22 cellular contexts compared by ENCODE assay signal in genomic region chr12:49766115-49766455, GRCh38. TPM values are rescaled to one million over a fixed set of nuclear protein-coding genes. Genes with fewer than 3 reads are reported as not detected.
A peak's percentile ranks its signal among the peaks of the same experiment; 100 is the strongest.
DNase-seq lines count a peak whose midpoint lies in the region; ATAC-seq, FAIRE-seq and TF ChIP-seq lines count a peak whose summit lies in the region.
"Had no signal": no experiment of that assay in that cellular context is flagged by ENCODE, and none has a peak within 500 bp of the region (broad histone marks: within the 10 kb centered on the region; RNA-seq: fewer than 3 reads in every experiment).

No MANE protein-coding gene starts in this region.

- peaks cover 41% of the 10 kb centered on the region for H3K36me3 Mint-ChIP-seq in activated naive CD4-positive, alpha-beta T cell treated with anti-CD3 and anti-CD28 coated beads, Interleukin-2, amount 10 ng/mL, durations not matched to agents 7 days and 5 days
- peaks cover 0 to 44% (median 17%) of the 10 kb centered on the region in 3 donors for H3K36me3 Mint-ChIP-seq in CD8-positive, alpha-beta memory T cell
- H3K36me3 Mint-ChIP-seq in activated naive CD8-positive, alpha-beta T cell treated with anti-CD3 and anti-CD28 coated beads, Interleukin-2, amount 50 U/mL, for 24 hours (ENCODE audit: low read depth): peaks cover 44% of the 10 kb centered on the region
- peaks cover 7 to 38% (median 26%) of the 10 kb centered on the region in 5 donors for H3K36me3 Mint-ChIP-seq in naive thymus-derived CD4-positive, alpha-beta T cell
- H3K36me3 Mint-ChIP-seq in progenitor cell of endocrine pancreas (ENCODE audit: insufficient read depth): peaks cover 20% of the 10 kb centered on the region

- no peaks in the 10 kb centered on the region for H3K9me3 ChIP-seq in CD8-positive, alpha-beta memory T cell (ENCODE audit: low read length)
- no peaks in the 10 kb centered on the region for H3K9me3 ChIP-seq in naive thymus-derived CD4-positive, alpha-beta T cell (ENCODE audit: control insufficient read depth in 2 of 3, low read length in 3 of 3)
- H3K9me3 ChIP-seq: Peyer's patch, SJCRH30 had no signal

- peaks cover 37% of the 10 kb centered on the region for H3K4me1 ChIP-seq in CD8-positive, alpha-beta memory T cell (ENCODE audit: insufficient read depth, low read length)
- H3K4me1 ChIP-seq in naive thymus-derived CD4-positive, alpha-beta T cell (ENCODE audit: control insufficient read depth in 2 of 2, insufficient read depth in 2 of 2, low read length in 2 of 2): peaks cover 25 to 43% of the 10 kb centered on the region in 2 donors
- H3K4me1 ChIP-seq: SJCRH30 had no signal

- H3K27me3 Mint-ChIP-seq in activated naive CD4-positive, alpha-beta T cell treated with anti-CD3 and anti-CD28 coated beads, Interleukin-2, amount 10 ng/mL, durations not matched to agents 7 days and 5 days: peaks cover 12% of the 10 kb centered on the region
- no peaks in the 10 kb centered on the region for H3K27me3 Mint-ChIP-seq in CD8-positive, alpha-beta memory T cell
- H3K27me3 Mint-ChIP-seq in activated naive CD8-positive, alpha-beta T cell treated with anti-CD3 and anti-CD28 coated beads, Interleukin-2, amount 50 U/mL, for 24 hours: no peaks in the 10 kb centered on the region
- no peaks in the 10 kb centered on the region for H3K27me3 Mint-ChIP-seq in naive thymus-derived CD4-positive, alpha-beta T cell
- H3K27me3 Mint-ChIP-seq in progenitor cell of endocrine pancreas: no peaks in the 10 kb centered on the region
- H3K27me3 Mint-ChIP-seq: CD4-positive, CD25-positive, alpha-beta regulatory T cell had no signal

- no peak for DNase-seq in activated naive CD4-positive, alpha-beta T cell treated with anti-CD3 and anti-CD28 coated beads, Interleukin-2, amount 10 ng/mL, durations not matched to agents 7 days and 5 days
- no peak for DNase-seq in activated naive CD4-positive, alpha-beta T cell treated with Interleukin-2 at 50 U/mL for 16 hours
- DNase-seq in CD8-positive, alpha-beta memory T cell: no peak
- no peak for DNase-seq in activated naive CD8-positive, alpha-beta T cell treated with anti-CD3 and anti-CD28 coated beads, Interleukin-2, amount 50 U/mL, for 24 hours
- DNase-seq in naive thymus-derived CD4-positive, alpha-beta T cell: no peak
- DNase-seq in progenitor cell of endocrine pancreas (ENCODE audit: low spot score, unreplicated experiment): no peak
- DNase-seq in H54 (ENCODE audit: insufficient read length, low spot score): no peak
- DNase-seq: CD4-positive, CD25-positive, alpha-beta regulatory T cell; DND-41; HCEC 1CT; IMR-90; MV-4-11; NCI-H1105 treated with DMSO at 0.1 percent for 48 hours; NCI-H2029 treated with DMSO at 0.1 percent for 48 hours; NCI-H345; NCI-H524; NCI-H774; Peyer's patch; SJCRH30 had no signal

- CTCF ChIA-PET in activated naive CD4-positive, alpha-beta T cell treated with anti-CD3 and anti-CD28 coated beads, Interleukin-2, amount 10 ng/mL, durations not matched to agents 7 days and 5 days (lab: Charles Lee): interaction anchor here (0.6 to 2.1 kb wide), 2 partner anchors 11 to 252 kb away, joined by 4 to 7 read pairs; no protein-coding TSS in a partner anchor
- CTCF ChIA-PET in CD8-positive, alpha-beta memory T cell (lab: Charles Lee): interaction anchor here (1.3 to 2.7 kb wide), 2 partner anchors 12 to 25 kb away, joined by 9 to 16 read pairs; partner anchors contain the start of gene TMBIM6
- CTCF ChIA-PET in naive thymus-derived CD4-positive, alpha-beta T cell (lab: Charles Lee): interaction anchor here (0.5 to 0.8 kb wide), 2 partner anchors 73 to 179 kb away, joined by 3 read pairs; no protein-coding TSS in a partner anchor

- peaks cover 24% of the 10 kb centered on the region for H3K36me3 ChIP-seq in CD8-positive, alpha-beta memory T cell (ENCODE audit: insufficient read depth, low read length)
- H3K36me3 ChIP-seq in naive thymus-derived CD4-positive, alpha-beta T cell (ENCODE audit: control insufficient read depth in 2 of 3, insufficient read depth in 3 of 3, low read length in 3 of 3): peaks cover 4 to 29% (median 11%) of the 10 kb centered on the region in 3 experiments

- no peak overlapping the region for H3K4me3 ChIP-seq in CD8-positive, alpha-beta memory T cell (ENCODE audit: low read length)
- H3K4me3 ChIP-seq in naive thymus-derived CD4-positive, alpha-beta T cell (ENCODE audit: low read length): no peak overlapping the region
- H3K4me3 ChIP-seq: GM12878, GM23338, Peyer's patch, SJCRH30 had no signal

- H3K9me3 Mint-ChIP-seq in activated naive CD4-positive, alpha-beta T cell treated with anti-CD3 and anti-CD28 coated beads, Interleukin-2, amount 10 ng/mL, durations not matched to agents 7 days and 5 days: no peaks in the 10 kb centered on the region
- no peaks in the 10 kb centered on the region for H3K9me3 Mint-ChIP-seq in CD8-positive, alpha-beta memory T cell
- no peaks in the 10 kb centered on the region for H3K9me3 Mint-ChIP-seq in activated naive CD8-positive, alpha-beta T cell treated with anti-CD3 and anti-CD28 coated beads, Interleukin-2, amount 50 U/mL, for 24 hours
- no peaks in the 10 kb centered on the region for H3K9me3 Mint-ChIP-seq in naive thymus-derived CD4-positive, alpha-beta T cell
- no peaks in the 10 kb centered on the region for H3K9me3 Mint-ChIP-seq in progenitor cell of endocrine pancreas (ENCODE audit: low read depth)
- H3K9me3 Mint-ChIP-seq: CD4-positive, CD25-positive, alpha-beta regulatory T cell; GM23338 had no signal

- intact Hi-C loops in naive thymus-derived CD4-positive, alpha-beta T cell (cut with micrococcal nuclease): no loop called here

- peaks cover 43% of the 10 kb centered on the region for H3K4me1 Mint-ChIP-seq in activated naive CD4-positive, alpha-beta T cell treated with anti-CD3 and anti-CD28 coated beads, Interleukin-2, amount 10 ng/mL, durations not matched to agents 7 days and 5 days
- H3K4me1 Mint-ChIP-seq in CD8-positive, alpha-beta memory T cell: peaks cover 47 to 57% (median 57%) of the 10 kb centered on the region in 3 donors
- H3K4me1 Mint-ChIP-seq in activated naive CD8-positive, alpha-beta T cell treated with anti-CD3 and anti-CD28 coated beads, Interleukin-2, amount 50 U/mL, for 24 hours: peaks cover 61% of the 10 kb centered on the region
- H3K4me1 Mint-ChIP-seq in naive thymus-derived CD4-positive, alpha-beta T cell: peaks cover 40 to 64% (median 58%) of the 10 kb centered on the region in 7 donors
- peaks cover 3% of the 10 kb centered on the region for H3K4me1 Mint-ChIP-seq in progenitor cell of endocrine pancreas (ENCODE audit: low read depth)

- H3K27me3 ChIP-seq in CD8-positive, alpha-beta memory T cell (ENCODE audit: insufficient read depth, low read length, poor library complexity, severe bottlenecking): no peaks in the 10 kb centered on the region
- no peaks in the 10 kb centered on the region for H3K27me3 ChIP-seq in naive thymus-derived CD4-positive, alpha-beta T cell (ENCODE audit: control insufficient read depth in 2 of 2, insufficient read depth in 2 of 2, low read length in 2 of 2)
- H3K27me3 ChIP-seq: Peyer's patch, SJCRH30 had no signal

- POLR2A ChIA-PET in CD8-positive, alpha-beta memory T cell (lab: Charles Lee): interaction anchor here (0.6 to 1.0 kb wide), 2 partner anchors 15 to 62 kb away, joined by 5 to 6 read pairs; partner anchors contain the start of gene NCKAP5L
- POLR2A ChIA-PET in naive thymus-derived CD4-positive, alpha-beta T cell (lab: Charles Lee): interaction anchor here (1.1 kb wide), 2 partner anchors 24 to 62 kb away, joined by 3 read pairs; partner anchors contain the start of genes NCKAP5L and TMBIM6

- no peak for ATAC-seq in activated naive CD8-positive, alpha-beta T cell treated with anti-CD3 and anti-CD28 coated beads, Interleukin-2, amount 50 U/mL, for 24 hours
- ATAC-seq in naive thymus-derived CD4-positive, alpha-beta T cell: no peak
- ATAC-seq in HG02759 (IDR thresholded peaks at IDR 0.05; ENCODE audit: unreplicated experiment): no peak
- ATAC-seq: GM12878, GM23338 had no signal

- peak overlapping the region; percentile 5 for H3K27ac Mint-ChIP-seq in activated naive CD4-positive, alpha-beta T cell treated with anti-CD3 and anti-CD28 coated beads, Interleukin-2, amount 10 ng/mL, durations not matched to agents 7 days and 5 days
- peak overlapping the region in 5 of 8 donors; percentile 1 to 90 (median 61) for H3K27ac Mint-ChIP-seq in CD8-positive, alpha-beta memory T cell
- peak overlapping the region; percentile 61 for H3K27ac Mint-ChIP-seq in activated naive CD8-positive, alpha-beta T cell treated with anti-CD3 and anti-CD28 coated beads, Interleukin-2, amount 50 U/mL, for 24 hours
- H3K27ac Mint-ChIP-seq in naive thymus-derived CD4-positive, alpha-beta T cell: peak overlapping the region in 7 of 9 donors; percentile 29 to 91 (median 81)
- H3K27ac Mint-ChIP-seq in progenitor cell of endocrine pancreas: no peak overlapping the region
- H3K27ac Mint-ChIP-seq: GM23338 had no signal

- FAIRE-seq in H54 (lab: Jason Lieb, UNC): no peak
- FAIRE-seq: GM12878 had no signal

- TF ChIP-seq POLR2A in H54 (IDR thresholded peaks at IDR 0.05; ENCODE audit: low read depth, low read length): no peak

- no peak for TF ChIP-seq CTCF in progenitor cell of endocrine pancreas (IDR thresholded peaks at IDR 0.05; ENCODE audit: unreplicated experiment)

- H3K4me3 Mint-ChIP-seq in activated naive CD4-positive, alpha-beta T cell treated with anti-CD3 and anti-CD28 coated beads, Interleukin-2, amount 10 ng/mL, durations not matched to agents 7 days and 5 days: no peak overlapping the region
- H3K4me3 Mint-ChIP-seq in CD8-positive, alpha-beta memory T cell: no peak overlapping the region
- no peak overlapping the region for H3K4me3 Mint-ChIP-seq in activated naive CD8-positive, alpha-beta T cell treated with anti-CD3 and anti-CD28 coated beads, Interleukin-2, amount 50 U/mL, for 24 hours
- H3K4me3 Mint-ChIP-seq in naive thymus-derived CD4-positive, alpha-beta T cell: no peak overlapping the region
- no peak overlapping the region for H3K4me3 Mint-ChIP-seq in progenitor cell of endocrine pancreas (ENCODE audit: low read depth)
- H3K4me3 Mint-ChIP-seq: CD4-positive, CD25-positive, alpha-beta regulatory T cell; GM23338 had no signal

- H3K27ac ChIP-seq in CD8-positive, alpha-beta memory T cell (ENCODE audit: low read depth, low read length): no peak overlapping the region
- H3K27ac ChIP-seq in naive thymus-derived CD4-positive, alpha-beta T cell (ENCODE audit: low read depth, low read length): no peak overlapping the region
- H3K27ac ChIP-seq: Peyer's patch, SJCRH30 had no signal

RNA-seq across cellular contexts. Expression of gene TMBIM6, which starts 24.7 kb away (rescaled TPM):
- 100 to 1,000 TPM; 443 to 449 TPM for total RNA-seq in CD8-positive, alpha-beta memory T cell
- polyA plus RNA-seq in CD8-positive, alpha-beta memory T cell: 1,008 TPM
- 100 to 1,000 TPM; 307 to 432 (median 381) TPM for total RNA-seq in naive thymus-derived CD4-positive, alpha-beta T cell
- 100 to 1,000 TPM; 835 to 916 TPM for polyA plus RNA-seq in naive thymus-derived CD4-positive, alpha-beta T cell
- 442 and 449 TPM in 2 replicates for total RNA-seq in progenitor cell of endocrine pancreas

RNA-seq across cellular contexts. Expression of gene FMNL3, which starts 58.9 kb away (rescaled TPM):
- 10 to 100 TPM; 35.8 to 36.7 TPM for total RNA-seq in CD8-positive, alpha-beta memory T cell
- 6.3 TPM for polyA plus RNA-seq in CD8-positive, alpha-beta memory T cell
- total RNA-seq in naive thymus-derived CD4-positive, alpha-beta T cell: 10 to 100 TPM; 33.3 to 40.4 (median 39.7) TPM
- 10 to 100 TPM; 10.4 to 12.0 TPM for polyA plus RNA-seq in naive thymus-derived CD4-positive, alpha-beta T cell
- total RNA-seq in progenitor cell of endocrine pancreas: 10.8 and 11.9 TPM in 2 replicates
